In the genomic region with DNA sequence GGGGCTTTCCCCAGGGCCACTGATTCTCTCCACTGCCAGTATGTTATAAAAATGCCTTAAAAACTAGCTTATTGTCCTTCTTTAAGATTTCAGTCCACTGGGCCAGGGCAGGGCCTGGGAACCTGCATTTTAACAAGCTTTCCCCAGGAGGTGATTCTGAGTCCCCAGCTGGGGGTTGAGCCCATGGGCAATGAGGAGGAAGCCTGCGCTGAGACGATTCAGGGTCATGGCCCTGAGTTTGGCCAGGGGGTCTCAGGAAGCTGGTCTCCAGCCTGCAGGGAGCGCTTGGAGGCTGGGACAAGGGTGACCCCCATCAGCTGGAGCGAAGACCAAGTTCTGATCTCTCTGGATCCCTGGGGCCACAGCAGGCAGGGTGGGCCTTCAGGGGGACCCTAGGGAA, we compare ENCODE assay signal across 15 cellular contexts. TPM values are rescaled to one million over a fixed set of nuclear protein-coding genes. Genes with fewer than 3 reads are reported as not detected.
DNase-seq lines count a peak whose midpoint lies in the region; ATAC-seq and TF ChIP-seq lines count a peak whose summit lies in the region.
"Had no signal": no experiment of that assay in that cellular context is flagged by ENCODE, and none has a peak within 500 bp of the region (broad histone marks: within the 10 kb centered on the region; RNA-seq: fewer than 3 reads in every experiment).

No MANE protein-coding gene starts in this region.

- H3K4me1 Mint-ChIP-seq in endodermal cell = peaks cover 14% of the 10 kb centered on the region
- H3K4me1 Mint-ChIP-seq: CD4-positive, alpha-beta memory T cell had no signal

- H3K36me3 ChIP-seq in endodermal cell (ENCODE audit: control insufficient read depth, insufficient read depth, low read length) = peaks cover 16% of the 10 kb centered on the region
- no peaks in the 10 kb centered on the region for H3K36me3 ChIP-seq in osteoblast (ENCODE audit: insufficient read depth, low read length)
- peaks cover 0 to 5% (median 0%) of the 10 kb centered on the region in 6 donors for H3K36me3 ChIP-seq in spleen

- H3K27ac ChIP-seq in endodermal cell (ENCODE audit: low read depth, low read length) (no peak overlapping the region), osteoblast (ENCODE audit: low read depth, low read length) (no peak overlapping the region), spleen (no peak overlapping the region)
- H3K27ac ChIP-seq: GM23248 had no signal

- TF ChIP-seq CTCF in endodermal cell (conservative IDR thresholded peaks at IDR 0.05) (no peak), osteoblast (IDR thresholded peaks at IDR 0.05; ENCODE audit: extremely low read depth, low read depth, low read length) (no peak), spleen (IDR thresholded peaks at IDR 0.05 in 8 of 11, conservative IDR thresholded peaks at IDR 0.05 in 3 of 11) (no peak)

- no peaks in the 10 kb centered on the region for H4K20me1 ChIP-seq in osteoblast (ENCODE audit: insufficient read depth, low read length)

- H3K4me3 ChIP-seq in endodermal cell (ENCODE audit: low read length) (no peak overlapping the region), osteoblast (ENCODE audit: insufficient read depth, low read length) (no peak overlapping the region), spleen (no peak overlapping the region)
- H3K4me3 ChIP-seq: GM23248 had no signal

- H3K4me1 ChIP-seq in endodermal cell (ENCODE audit: control insufficient read depth, insufficient read depth, low read length) (no peaks in the 10 kb centered on the region), osteoblast (ENCODE audit: insufficient read depth, low read length) (no peaks in the 10 kb centered on the region), spleen (peaks cover 0 to 6% (median 0%) of the 10 kb centered on the region in 6 donors)
- H3K4me1 ChIP-seq: Caco-2 had no signal

- no peaks in the 10 kb centered on the region for H3K27me3 ChIP-seq in endodermal cell (ENCODE audit: control insufficient read depth, insufficient read depth, low read length, poor library complexity, severe bottlenecking)
- H3K27me3 ChIP-seq in osteoblast (ENCODE audit: insufficient read depth, low read length) = peaks cover 4% of the 10 kb centered on the region
- peaks cover 0 to 17% (median 0%) of the 10 kb centered on the region in 7 donors for H3K27me3 ChIP-seq in spleen (replicated peaks in 1 of 7)

- ATAC-seq in GM21526 (IDR thresholded peaks at IDR 0.05; ENCODE audit: low FRiP score, unreplicated experiment) (no peak), left lobe of liver (no peak), left colon (no peak)

- no peak overlapping the region for H3K4me2 ChIP-seq in osteoblast (ENCODE audit: insufficient read depth, low read length)

- H3K4me3 Mint-ChIP-seq in endodermal cell = no peak overlapping the region
- H3K4me3 Mint-ChIP-seq: CD4-positive, alpha-beta memory T cell had no signal

- H3K27me3 Mint-ChIP-seq in endodermal cell (ENCODE audit: insufficient read depth) = peaks cover 1% of the 10 kb centered on the region

- H3K9me3 Mint-ChIP-seq in endodermal cell = no peaks in the 10 kb centered on the region
- H3K9me3 Mint-ChIP-seq: CD4-positive, alpha-beta memory T cell had no signal

- H3K79me2 ChIP-seq in osteoblast (ENCODE audit: insufficient read depth, low read length) = no peaks in the 10 kb centered on the region

- DNase-seq in endodermal cell = no peak
- peak; percentile 69 for DNase-seq in osteoblast (ENCODE audit: insufficient read length, low spot score, missing footprints)
- peak; percentile 45 for DNase-seq in spleen
- no peak for DNase-seq in COLO668 (lab: John Stamatoyannopoulos, UW; ENCODE audit: unreplicated experiment)
- DNase-seq in left lobe of liver (ENCODE audit: low spot score) = no peak
- DNase-seq in left colon = no peak
- DNase-seq: C1 segment of cervical spinal cord; Caco-2; CD4-positive, alpha-beta memory T cell; DMS153; DND-41; GM23248; H7; HCEC 1CT had no signal

- no peak for TF ChIP-seq POLR2A in spleen (IDR thresholded peaks at IDR 0.05)

- H3K36me3 Mint-ChIP-seq in endodermal cell (ENCODE audit: low read depth) = peaks cover 35% of the 10 kb centered on the region
- H3K36me3 Mint-ChIP-seq: CD4-positive, alpha-beta memory T cell had no signal

- H3K27ac Mint-ChIP-seq in endodermal cell = peak overlapping the region; percentile 35
- H3K27ac Mint-ChIP-seq: CD4-positive, alpha-beta memory T cell had no signal

- H3K9ac ChIP-seq in endodermal cell (ENCODE audit: extremely low read depth, low read length, poor library complexity, severe bottlenecking) = no peak overlapping the region
- H3K9ac ChIP-seq: GM23248 had no signal

- intact Hi-C loops in spleen (cut with DNase I; ENCODE audit: low total_unique reads) = loop anchor here (10.0 kb wide), 1 partner anchor 135 kb away; no protein-coding TSS in a partner anchor
- intact Hi-C loops in left colon (cut with DNase I, micrococcal nuclease) = loop anchor here in 1 of 2 donors (10.0 kb wide), 2 partner anchors 135 to 315 kb away; no protein-coding TSS in a partner anchor

- no peak overlapping the region for H2AFZ ChIP-seq in osteoblast (ENCODE audit: low read length)
- H2AFZ ChIP-seq: GM23248 had no signal

- 91 to 95% methylated on average over 3 to 4 of the region's 4 CpGs for WGBS in endodermal cell (ENCODE audit: insufficient coverage in 1 of 2, insufficient read length in 1 of 2), 2 experiments
- 78 to 90% (median 88%) methylated on average over 4 of the region's 4 CpGs for WGBS in spleen, 5 donors

- H3K9me3 ChIP-seq in endodermal cell (ENCODE audit: control insufficient read depth, low read length) = no peaks in the 10 kb centered on the region
- H3K9me3 ChIP-seq in osteoblast (ENCODE audit: low read depth, low read length) = no peaks in the 10 kb centered on the region
- no peaks in the 10 kb centered on the region for H3K9me3 ChIP-seq in spleen
- H3K9me3 ChIP-seq: Caco-2 had no signal

RNA-seq across cellular contexts. Expression of a gene that starts 28.8 kb away (rescaled TPM):
- total RNA-seq in endodermal cell (10 to 100 TPM; 70.7 to 71.0 TPM), osteoblast (49.2 and 60.8 TPM in 2 replicates), spleen (10 to 100 TPM; 34.1 to 83.0 (median 48.5) TPM), left lobe of liver (27.3 TPM), left colon (100 to 1,000 TPM; 127 to 128 TPM)
- 33.4 TPM for polyA plus RNA-seq in endodermal cell (2013, experiment 1 of 2)
- 36.0 TPM for polyA plus RNA-seq in endodermal cell (2013, experiment 2 of 2)
- 10 to 100 TPM in 1 of 3 donors, 1 to 10 TPM in 2; 5.0 to 24.2 (median 6.0) TPM for polyA plus RNA-seq in spleen
- total RNA-seq: CD4-positive, alpha-beta memory T cell had no signal
- polyA plus RNA-seq: CD4-positive, alpha-beta memory T cell had no signal

Comparison
In these comparisons a context has a peak if more than half of its experiments do, and no peak if none do; other contexts are left out.
1. DNase-seq: peak in osteoblast (single experiment) and spleen (single experiment); none in endodermal cell (single experiment), COLO668 (single experiment), left lobe of liver (single experiment) and left colon (0 of 2).